ENCODE assay signal across 8 cellular contexts in the genomic region with DNA sequence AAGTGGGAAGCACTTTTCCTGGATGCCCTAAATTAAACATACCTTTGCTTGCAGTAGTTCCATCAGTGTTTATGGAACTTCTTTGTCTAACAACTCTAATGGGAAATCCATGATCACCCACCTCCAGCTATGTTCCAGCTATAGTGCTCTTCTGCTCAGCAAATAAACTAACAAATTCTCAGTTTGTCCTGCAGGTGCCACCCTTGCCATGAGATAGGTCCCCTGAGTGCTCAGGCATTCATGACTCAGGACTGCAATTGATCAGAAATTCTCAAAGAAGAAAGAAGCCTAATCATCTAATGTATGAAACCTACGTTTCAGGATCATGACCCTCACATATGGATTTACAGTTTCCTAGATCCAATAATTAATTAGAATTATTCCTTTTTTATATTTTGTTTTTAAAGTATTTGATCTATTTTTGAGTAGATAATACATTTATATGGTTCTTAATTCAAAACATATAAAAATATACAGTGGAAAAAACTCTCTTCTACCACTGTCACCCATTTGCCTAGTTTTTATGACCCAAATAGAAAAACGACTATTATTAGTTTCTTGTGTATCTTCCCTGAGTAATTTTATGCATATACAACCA. TPM values are rescaled to one million over a fixed set of nuclear protein-coding genes. Genes with fewer than 3 reads are reported as not detected.
DNase-seq lines count a peak whose midpoint lies in the region; ATAC-seq and TF ChIP-seq lines count a peak whose summit lies in the region.

No MANE protein-coding gene starts in this region.

- TF ChIP-seq EP300 in suprapubic skin (IDR thresholded peaks at IDR 0.05): no peak

- peak; percentile 29 for DNase-seq in activated naive CD4-positive, alpha-beta T cell treated with anti-CD3 and anti-CD28 coated beads for 36 hours
- DNase-seq in activated naive CD4-positive, alpha-beta T cell treated with anti-CD3 and anti-CD28 coated beads, Interleukin-2, amount 50 U/mL, for 16 hours: no peak
- DNase-seq in NCI-H510A treated with DMSO at 0.1 percent for 48 hours (lab: John Stamatoyannopoulos, UW) (peak; percentile 64), chondrocyte (ENCODE audit: low spot score) (no peak), suprapubic skin (ENCODE audit: low spot score in 2 of 2) (no peak)

- H3K4me1 ChIP-seq in liver (ENCODE audit: control insufficient read depth in 4 of 4, insufficient read depth in 4 of 4, low read length in 3 of 4) (peaks cover 0 to 10% (median 3%) of the 10 kb centered on the region in 4 donors), suprapubic skin (no peaks in the 10 kb centered on the region)

- no peak overlapping the region for H3K4me3 Mint-ChIP-seq in activated naive CD4-positive, alpha-beta T cell treated with anti-CD3 and anti-CD28 coated beads for 36 hours
- no peak overlapping the region for H3K4me3 Mint-ChIP-seq in chondrocyte (ENCODE audit: unreplicated experiment)

- H3K36me3 Mint-ChIP-seq in activated naive CD4-positive, alpha-beta T cell treated with anti-CD3 and anti-CD28 coated beads for 36 hours (ENCODE audit: low read depth): no peaks in the 10 kb centered on the region
- no peaks in the 10 kb centered on the region for H3K36me3 Mint-ChIP-seq in chondrocyte (ENCODE audit: low read depth)

- peak; percentile 93 to 96 for TF ChIP-seq RAD21 in liver (IDR thresholded peaks at IDR 0.05)

- no peaks in the 10 kb centered on the region for H3K4me1 Mint-ChIP-seq in activated naive CD4-positive, alpha-beta T cell treated with anti-CD3 and anti-CD28 coated beads for 36 hours (ENCODE audit: low read depth)
- H3K4me1 Mint-ChIP-seq in chondrocyte (ENCODE audit: low read depth): peaks cover 4% of the 10 kb centered on the region

- TF ChIP-seq POLR2A in suprapubic skin (IDR thresholded peaks at IDR 0.05): no peak

- no peaks in the 10 kb centered on the region for H3K9me3 Mint-ChIP-seq in activated naive CD4-positive, alpha-beta T cell treated with anti-CD3 and anti-CD28 coated beads for 36 hours
- H3K9me3 Mint-ChIP-seq in chondrocyte (ENCODE audit: low read depth): no peaks in the 10 kb centered on the region

- H3K27me3 ChIP-seq in liver (ENCODE audit: control insufficient read depth in 4 of 4, insufficient read depth in 4 of 4, low read length in 3 of 4) (peaks cover 0 to 6% (median 0%) of the 10 kb centered on the region in 4 donors), suprapubic skin (no peaks in the 10 kb centered on the region)

- intact Hi-C loops in activated naive CD4-positive, alpha-beta T cell treated with anti-CD3 and anti-CD28 coated beads for 36 hours (cut with micrococcal nuclease): loop anchor here (2.0 to 10.0 kb wide), 3 partner anchors 71 to 1301 kb away; partner anchors contain the start of gene DLX5

- H3K9ac ChIP-seq in liver (ENCODE audit: low read depth in 1 of 2, low read length in 2 of 2): no peak overlapping the region

- no peaks in the 10 kb centered on the region for H3K9me3 ChIP-seq in liver (ENCODE audit: control insufficient read depth in 4 of 4, low read length in 3 of 4)
- H3K9me3 ChIP-seq in suprapubic skin: no peaks in the 10 kb centered on the region

- CTCF ChIA-PET in activated naive CD4-positive, alpha-beta T cell treated with anti-CD3 and anti-CD28 coated beads for 36 hours (lab: Charles Lee): interaction anchor here (0.5 kb wide), 1 partner anchor 1257 kb away, joined by 3 read pairs; no protein-coding TSS in a partner anchor

- TF ChIP-seq CTCF in chondrocyte (IDR thresholded peaks at IDR 0.05) (peak; percentile 90), liver (IDR thresholded peaks at IDR 0.05; ENCODE audit: low read depth, low read length, missing input control) (peak; percentile 63), suprapubic skin (IDR thresholded peaks at IDR 0.05) (peak in 1 of 2 donors; percentile 24)

- H3K27ac ChIP-seq in liver (ENCODE audit: low read depth in 1 of 2, low read length in 2 of 2): no peak overlapping the region
- H3K27ac ChIP-seq in suprapubic skin: no peak overlapping the region

- H3K4me3 ChIP-seq in liver (ENCODE audit: low read depth in 1 of 3, low read length in 3 of 3) (no peak overlapping the region), suprapubic skin (no peak overlapping the region)

- H3K27me3 Mint-ChIP-seq in activated naive CD4-positive, alpha-beta T cell treated with anti-CD3 and anti-CD28 coated beads for 36 hours (ENCODE audit: low read depth): peaks cover 7% of the 10 kb centered on the region
- H3K27me3 Mint-ChIP-seq in chondrocyte (ENCODE audit: low read depth): peaks cover 4% of the 10 kb centered on the region

- ATAC-seq in HG03354 (IDR thresholded peaks at IDR 0.05; ENCODE audit: poor library complexity, severe bottlenecking, unreplicated experiment): peak; percentile 71
- ATAC-seq in HG03460 (IDR thresholded peaks at IDR 0.05; ENCODE audit: unreplicated experiment): no peak

- H3K27ac Mint-ChIP-seq in activated naive CD4-positive, alpha-beta T cell treated with anti-CD3 and anti-CD28 coated beads for 36 hours: no peak overlapping the region
- no peak overlapping the region for H3K27ac Mint-ChIP-seq in chondrocyte (ENCODE audit: unreplicated experiment)

- H3K36me3 ChIP-seq in liver (ENCODE audit: control insufficient read depth in 4 of 4, insufficient read depth in 3 of 4, low read depth in 1 of 4, low read length in 3 of 4) (no peaks in the 10 kb centered on the region), suprapubic skin (no peaks in the 10 kb centered on the region)

- WGBS in liver: 6% methylated on average over 2 of the region's 2 CpGs
- 13% methylated on average over 2 of the region's 2 CpGs for WGBS in suprapubic skin

TF ChIP-seq in liver, 16 proteins besides CTCF, POLR2A, EP300 and RAD21:
- no peak for TF ChIP-seq EGR1 (IDR thresholded peaks at IDR 0.05; ENCODE audit: low read depth in 2 of 2)
- TF ChIP-seq GABPA (IDR thresholded peaks at IDR 0.05 in 1 of 2, conservative IDR thresholded peaks at IDR 0.05 in 1 of 2): no peak
- TF ChIP-seq RXRA (IDR thresholded peaks at IDR 0.05): no peak
- TF ChIP-seq ATF3 (IDR thresholded peaks at IDR 0.05): no peak
- TF ChIP-seq SP1 (IDR thresholded peaks at IDR 0.05): no peak
- no peak for TF ChIP-seq HNF4G (IDR thresholded peaks at IDR 0.05)
- TF ChIP-seq FOXA1 (IDR thresholded peaks at IDR 0.05): no peak
- TF ChIP-seq NR2F2 (IDR thresholded peaks at IDR 0.05): no peak
- no peak for TF ChIP-seq FOXA2 (IDR thresholded peaks at IDR 0.05)
- TF ChIP-seq HNF4A (conservative IDR thresholded peaks at IDR 0.05): no peak
- no peak for TF ChIP-seq YY1 (IDR thresholded peaks at IDR 0.05)
- TF ChIP-seq, protein P1, sequence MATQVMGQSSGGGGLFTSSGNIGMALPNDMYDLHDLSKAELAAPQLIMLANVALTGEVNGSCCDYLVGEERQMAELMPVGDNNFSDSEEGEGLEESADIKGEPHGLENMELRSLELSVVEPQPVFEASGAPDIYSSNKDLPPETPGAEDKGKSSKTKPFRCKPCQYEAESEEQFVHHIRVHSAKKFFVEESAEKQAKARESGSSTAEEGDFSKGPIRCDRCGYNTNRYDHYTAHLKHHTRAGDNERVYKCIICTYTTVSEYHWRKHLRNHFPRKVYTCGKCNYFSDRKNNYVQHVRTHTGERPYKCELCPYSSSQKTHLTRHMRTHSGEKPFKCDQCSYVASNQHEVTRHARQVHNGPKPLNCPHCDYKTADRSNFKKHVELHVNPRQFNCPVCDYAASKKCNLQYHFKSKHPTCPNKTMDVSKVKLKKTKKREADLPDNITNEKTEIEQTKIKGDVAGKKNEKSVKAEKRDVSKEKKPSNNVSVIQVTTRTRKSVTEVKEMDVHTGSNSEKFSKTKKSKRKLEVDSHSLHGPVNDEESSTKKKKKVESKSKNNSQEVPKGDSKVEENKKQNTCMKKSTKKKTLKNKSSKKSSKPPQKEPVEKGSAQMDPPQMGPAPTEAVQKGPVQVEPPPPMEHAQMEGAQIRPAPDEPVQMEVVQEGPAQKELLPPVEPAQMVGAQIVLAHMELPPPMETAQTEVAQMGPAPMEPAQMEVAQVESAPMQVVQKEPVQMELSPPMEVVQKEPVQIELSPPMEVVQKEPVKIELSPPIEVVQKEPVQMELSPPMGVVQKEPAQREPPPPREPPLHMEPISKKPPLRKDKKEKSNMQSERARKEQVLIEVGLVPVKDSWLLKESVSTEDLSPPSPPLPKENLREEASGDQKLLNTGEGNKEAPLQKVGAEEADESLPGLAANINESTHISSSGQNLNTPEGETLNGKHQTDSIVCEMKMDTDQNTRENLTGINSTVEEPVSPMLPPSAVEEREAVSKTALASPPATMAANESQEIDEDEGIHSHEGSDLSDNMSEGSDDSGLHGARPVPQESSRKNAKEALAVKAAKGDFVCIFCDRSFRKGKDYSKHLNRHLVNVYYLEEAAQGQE (IDR thresholded peaks at IDR 0.05): no peak
- no peak for TF ChIP-seq MAX (IDR thresholded peaks at IDR 0.05)
- no peak for TF ChIP-seq ZBTB33 (IDR thresholded peaks at IDR 0.05)

RNA-seq across cellular contexts. Expression of gene DYNC1I1, which starts 48.7 kb away (rescaled TPM):
- not detected for total RNA-seq in activated naive CD4-positive, alpha-beta T cell treated with anti-CD3 and anti-CD28 coated beads for 36 hours
- 17.4 to 80.2 TPM (median 21.0 TPM) in 3 replicates for total RNA-seq in chondrocyte
- total RNA-seq in liver: under 1 TPM; 0.28 to 0.67 TPM
- polyA plus RNA-seq in liver: under 1 TPM; 0.30 to 0.49 TPM
- total RNA-seq in suprapubic skin: 1 to 10 TPM; 1.9 to 6.7 (median 5.8) TPM

Comparison
In these comparisons a context has a peak if more than half of its experiments do, and no peak if none do; other contexts are left out.
1. DNase-seq: peak in activated naive CD4-positive, alpha-beta T cell treated with anti-CD3 and anti-CD28 coated beads for 36 hours (single experiment) and NCI-H510A treated with DMSO at 0.1 percent for 48 hours (single experiment); none in activated naive CD4-positive, alpha-beta T cell treated with anti-CD3 and anti-CD28 coated beads, Interleukin-2, amount 50 U/mL, for 16 hours (single experiment), chondrocyte (single experiment) and suprapubic skin (0 of 2).